In genomic region chr5:173500213-173500560, GRCh38 we compare ENCODE assay signal across 20 cellular contexts.
A peak's percentile ranks its signal among the peaks of the same experiment; 100 is the strongest.
DNase-seq lines count a peak whose midpoint lies in the region; ATAC-seq and TF ChIP-seq lines count a peak whose summit lies in the region.
"Had no signal": no experiment of that assay in that cellular context is flagged by ENCODE, and none has a peak within 500 bp of the region (broad histone marks: within the 10 kb centered on the region; RNA-seq: fewer than 3 reads in every experiment).

No MANE protein-coding gene starts in this region.

- no peak overlapping the region for H2AFZ ChIP-seq in neuronal stem cell (ENCODE audit: low read length)
- H2AFZ ChIP-seq: GM23248 had no signal

- H3K79me1 ChIP-seq in neuronal stem cell (ENCODE audit: low read depth, low read length): no peaks in the 10 kb centered on the region

- H3K27me3 ChIP-seq in left ventricle myocardium inferior (ENCODE audit: low read depth) (no peaks in the 10 kb centered on the region), heart right ventricle (no peaks in the 10 kb centered on the region), neuronal stem cell (ENCODE audit: control insufficient read depth in 3 of 3, insufficient read depth in 3 of 3, low read depth in 1 of 3, low read length in 3 of 3) (peaks cover 0 to 22% (median 0%) of the 10 kb centered on the region in 3 experiments), suprapubic skin (peaks cover 4% of the 10 kb centered on the region)

- intact Hi-C loops in left ventricle myocardium inferior (cut with micrococcal nuclease): no loop called here
- intact Hi-C loops in heart right ventricle (cut with DNase I): no loop called here

- no peak overlapping the region for H3K4me2 ChIP-seq in neuronal stem cell (ENCODE audit: insufficient read depth, low read length, poor library complexity, severe bottlenecking)

- peak overlapping the region; percentile 49 for H2BK12ac ChIP-seq in neuronal stem cell (ENCODE audit: low read length)

- H2AK5ac ChIP-seq in neuronal stem cell (ENCODE audit: low read depth, low read length): peak overlapping the region; percentile 82

- no peak for TF ChIP-seq POLR2A in suprapubic skin (IDR thresholded peaks at IDR 0.05)

- H3K4ac ChIP-seq in neuronal stem cell (ENCODE audit: low read length): no peak overlapping the region

- H3K9ac ChIP-seq in neuronal stem cell (ENCODE audit: low read depth, low read length, poor library complexity): no peak overlapping the region
- H3K9ac ChIP-seq: GM23248 had no signal

- H3K23ac ChIP-seq in neuronal stem cell (ENCODE audit: low read depth, low read length, poor library complexity): no peak overlapping the region

- no peak overlapping the region for H2BK120ac ChIP-seq in neuronal stem cell (ENCODE audit: low read depth, low read length)

- no peak overlapping the region for H3K14ac ChIP-seq in neuronal stem cell (ENCODE audit: low read length)

- no peaks in the 10 kb centered on the region for H3K36me3 ChIP-seq in left ventricle myocardium inferior
- H3K36me3 ChIP-seq in heart right ventricle: no peaks in the 10 kb centered on the region
- no peaks in the 10 kb centered on the region for H3K36me3 ChIP-seq in neuronal stem cell (replicated peaks in 1 of 2; ENCODE audit: control insufficient read depth in 2 of 2, insufficient read depth in 2 of 2, low read length in 2 of 2)
- no peaks in the 10 kb centered on the region for H3K36me3 ChIP-seq in suprapubic skin

- DNase-seq in left ventricle myocardium inferior (no peak), heart right ventricle (no peak), ecto neural progenitor cell (ENCODE audit: low spot score) (peak; percentile 16), neuronal stem cell (ENCODE audit: low spot score) (no peak), suprapubic skin (ENCODE audit: low spot score in 2 of 2) (no peak), medulla oblongata (ENCODE audit: extremely low spot score) (no peak)
- DNase-seq: 8988T, DND-41, GM23248, HCEC 1CT, NCI-H1105 treated with DMSO at 0.1 percent for 48 hours, NCI-H1694, NCI-H2081 treated with DMSO at 0.1 percent for 48 hours, NCI-H524, NCI-H82, OCI-M1, SHP77 had no signal

- no peak overlapping the region for H2BK15ac ChIP-seq in neuronal stem cell (ENCODE audit: low read length)

- ATAC-seq in heart right ventricle: no peak
- no peak for ATAC-seq in GM21723 (IDR thresholded peaks at IDR 0.05; ENCODE audit: unreplicated experiment)
- no peak for ATAC-seq in GM21825 (IDR thresholded peaks at IDR 0.05; ENCODE audit: unreplicated experiment)
- ATAC-seq: K562 had no signal

- H3K27ac ChIP-seq in left ventricle myocardium inferior (replicated peaks) (peak overlapping the region; percentile 89), heart right ventricle (peak overlapping the region in 2 of 10 donors; percentile 30 to 75), neuronal stem cell (replicated peaks; ENCODE audit: low read length) (no peak overlapping the region), suprapubic skin (peak overlapping the region; percentile 59)
- H3K27ac ChIP-seq: GM23248 had no signal

- TF ChIP-seq CTCF in left ventricle myocardium inferior (IDR thresholded peaks at IDR 0.05; ENCODE audit: borderline replicate concordance) (no peak), heart right ventricle (IDR thresholded peaks at IDR 0.05) (no peak), suprapubic skin (IDR thresholded peaks at IDR 0.05) (no peak)

- H4K8ac ChIP-seq in neuronal stem cell (ENCODE audit: low read depth, low read length): no peak overlapping the region

- WGBS in heart right ventricle, 2 donors: 94 to 95% methylated on average over 6 of the region's 6 CpGs
- no CpG with 5 or more reads among the region's 6 CpGs for WGBS in neuronal stem cell (ENCODE audit: extremely low coverage in 2 of 2, insufficient read length in 2 of 2, insufficient replicate concordance in 1 of 2), 2 donors
- 84% methylated on average over 6 of the region's 6 CpGs for WGBS in suprapubic skin

- no peak overlapping the region for H4K91ac ChIP-seq in neuronal stem cell (ENCODE audit: low read depth, low read length, poor library complexity)

- no peak overlapping the region for H2BK5ac ChIP-seq in neuronal stem cell (ENCODE audit: low read length)

- no peak for TF ChIP-seq EP300 in suprapubic skin (IDR thresholded peaks at IDR 0.05)

- no peak overlapping the region for H3K4me3 ChIP-seq in left ventricle myocardium inferior
- no peak overlapping the region for H3K4me3 ChIP-seq in heart right ventricle
- no peak overlapping the region for H3K4me3 ChIP-seq in neuronal stem cell (ENCODE audit: low read length in 2 of 2)
- no peak overlapping the region for H3K4me3 ChIP-seq in suprapubic skin
- H3K4me3 ChIP-seq: GM23248, K562 had no signal

- peaks cover 7% of the 10 kb centered on the region for H3K9me3 ChIP-seq in left ventricle myocardium inferior (replicated peaks)
- H3K9me3 ChIP-seq in heart right ventricle: peaks cover 0 to 7% (median 0%) of the 10 kb centered on the region in 11 donors
- no peaks in the 10 kb centered on the region for H3K9me3 ChIP-seq in neuronal stem cell (replicated peaks in 1 of 2; ENCODE audit: control insufficient read depth in 2 of 2, insufficient read depth in 1 of 2, low read depth in 1 of 2, low read length in 2 of 2)
- H3K9me3 ChIP-seq in suprapubic skin: no peaks in the 10 kb centered on the region

- H3K18ac ChIP-seq in neuronal stem cell (ENCODE audit: low read length): peak overlapping the region; percentile 53

- peaks cover 43% of the 10 kb centered on the region for H3K4me1 ChIP-seq in left ventricle myocardium inferior
- H3K4me1 ChIP-seq in heart right ventricle: peaks cover 8 to 37% (median 31%) of the 10 kb centered on the region in 9 donors
- peaks cover 0 to 13% of the 10 kb centered on the region in 2 donors for H3K4me1 ChIP-seq in neuronal stem cell (ENCODE audit: control insufficient read depth in 2 of 2, insufficient read depth in 1 of 2, low read depth in 1 of 2, low read length in 2 of 2)
- peaks cover 14% of the 10 kb centered on the region for H3K4me1 ChIP-seq in suprapubic skin
